In the genomic region with DNA sequence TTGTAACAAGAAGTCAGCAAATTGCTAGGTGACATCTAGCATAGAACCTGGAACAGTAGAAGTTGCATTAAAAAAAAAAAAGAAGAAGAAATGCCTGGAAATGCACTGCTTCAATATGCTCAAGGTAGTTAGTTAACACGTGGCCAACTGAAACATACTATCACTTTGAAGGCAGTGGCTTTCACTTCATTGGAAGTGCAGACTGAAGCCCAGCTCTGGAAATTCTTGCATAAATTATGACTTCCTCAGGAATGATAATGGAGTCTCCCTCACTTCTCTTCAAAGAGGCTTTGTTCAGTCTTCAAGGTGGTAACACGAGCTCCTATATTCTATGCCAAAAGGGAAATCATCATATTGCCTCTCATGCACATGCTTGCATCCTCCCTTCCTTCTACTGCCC, we compare ENCODE assay signal across 25 cellular contexts.
"Had no signal": no experiment of that assay in that cellular context is flagged by ENCODE, and none has a peak within 500 bp of the region (broad histone marks: within the 10 kb centered on the region; RNA-seq: fewer than 3 reads in every experiment).

No MANE protein-coding gene starts in this region.

- H3K4me1 ChIP-seq: colonic mucosa, esophagus squamous epithelium, gastrocnemius medialis, parathyroid adenoma, vagina had no signal

- H3K27ac Mint-ChIP-seq: activated B cell treated with CpG ODN at 0.5 μM for 24 hours; activated CD4-positive, alpha-beta T cell treated with anti-CD3 and anti-CD28 coated beads for 36 hours; activated naive CD8-positive, alpha-beta T cell treated with anti-CD3 and anti-CD28 coated beads for 36 hours; activated T-cell treated with anti-CD3 and anti-CD28 coated beads, Interleukin-2, amount 50 U/mL, for 24 hours; memory B cell; type B pancreatic cell had no signal

- H3K4me1 Mint-ChIP-seq: activated B cell treated with CpG ODN at 0.5 μM for 24 hours; activated CD4-positive, alpha-beta T cell treated with anti-CD3 and anti-CD28 coated beads for 36 hours; activated naive CD8-positive, alpha-beta T cell treated with anti-CD3 and anti-CD28 coated beads for 36 hours; memory B cell had no signal

- H3K9me3 ChIP-seq: colonic mucosa, esophagus squamous epithelium, gastrocnemius medialis, thoracic aorta, vagina had no signal

- H3K79me2 ChIP-seq: parathyroid adenoma had no signal

- H3K9me3 Mint-ChIP-seq: activated B cell treated with CpG ODN at 0.5 μM for 24 hours; activated naive CD8-positive, alpha-beta T cell treated with anti-CD3 and anti-CD28 coated beads for 36 hours; nephron; type B pancreatic cell had no signal

- H3K4me3 Mint-ChIP-seq: activated B cell treated with CpG ODN at 0.5 μM for 24 hours; activated CD4-positive, alpha-beta T cell treated with anti-CD3 and anti-CD28 coated beads for 36 hours; activated naive CD8-positive, alpha-beta T cell treated with anti-CD3 and anti-CD28 coated beads for 36 hours; activated T-cell treated with anti-CD3 and anti-CD28 coated beads, Interleukin-2, amount 50 U/mL, for 24 hours; memory B cell; nephron; type B pancreatic cell had no signal

- H3K27ac ChIP-seq: colonic mucosa, dorsolateral prefrontal cortex, esophagus squamous epithelium, gastrocnemius medialis, parathyroid adenoma, thoracic aorta, vagina had no signal

- DNase-seq: activated B cell treated with CpG ODN at 0.5 μM for 24 hours; activated CD4-positive, alpha-beta T cell treated with anti-CD3 and anti-CD28 coated beads for 36 hours; activated CD4-positive, alpha-beta T cell treated with anti-CD3 and anti-CD28 coated beads, Interleukin-2, amount 50 U/mL, for 4 hours; activated CD8-positive, alpha-beta memory T cell treated with anti-CD3 and anti-CD28 coated beads for 24 hours; activated CD8-positive, alpha-beta memory T cell treated with anti-CD3 and anti-CD28 coated beads, Interleukin-2, amount 50 U/mL, for 4 hours; activated naive CD4-positive, alpha-beta T cell treated with Interleukin-2 at 50 U/mL for 16 hours; activated naive CD8-positive, alpha-beta T cell treated with anti-CD3 and anti-CD28 coated beads for 36 hours; activated T-cell treated with anti-CD3 and anti-CD28 coated beads, Interleukin-2, amount 50 U/mL, for 24 hours; colonic mucosa; dorsolateral prefrontal cortex; esophagus squamous epithelium; gastrocnemius medialis; head of caudate nucleus; hypothalamus; left colon; nucleus accumbens; right cardiac atrium; stimulated activated CD4-positive, alpha-beta T cell treated with anti-CD3 and anti-CD28 coated beads, Interleukin-4, amount 100 ng/mL, for 24 hours; stimulated activated naive CD4-positive, alpha-beta T cell treated with Interleukin-2 at 50 U/mL for 16 hours had no signal

- H3K27me3 Mint-ChIP-seq: activated B cell treated with CpG ODN at 0.5 μM for 24 hours; activated CD4-positive, alpha-beta T cell treated with anti-CD3 and anti-CD28 coated beads for 36 hours; activated naive CD8-positive, alpha-beta T cell treated with anti-CD3 and anti-CD28 coated beads for 36 hours; activated T-cell treated with anti-CD3 and anti-CD28 coated beads, Interleukin-2, amount 50 U/mL, for 24 hours; memory B cell; type B pancreatic cell had no signal

- H3K27me3 ChIP-seq: colonic mucosa, dorsolateral prefrontal cortex, esophagus squamous epithelium, gastrocnemius medialis, vagina had no signal

- H3K36me3 ChIP-seq: colonic mucosa, esophagus squamous epithelium, gastrocnemius medialis, thoracic aorta, vagina had no signal

- H3K9ac ChIP-seq: parathyroid adenoma had no signal

- ATAC-seq: activated CD4-positive, alpha-beta T cell treated with anti-CD3 and anti-CD28 coated beads for 36 hours; gastrocnemius medialis; left colon; right cardiac atrium had no signal

- H2AFZ ChIP-seq: parathyroid adenoma had no signal

- H3K4me3 ChIP-seq: colonic mucosa, dorsolateral prefrontal cortex, esophagus squamous epithelium, gastrocnemius medialis, thoracic aorta, vagina had no signal

- H3K36me3 Mint-ChIP-seq: activated naive CD8-positive, alpha-beta T cell treated with anti-CD3 and anti-CD28 coated beads for 36 hours; memory B cell; type B pancreatic cell had no signal
